Comparison of ENCODE assay signal across 9 cellular contexts in the genomic region with DNA sequence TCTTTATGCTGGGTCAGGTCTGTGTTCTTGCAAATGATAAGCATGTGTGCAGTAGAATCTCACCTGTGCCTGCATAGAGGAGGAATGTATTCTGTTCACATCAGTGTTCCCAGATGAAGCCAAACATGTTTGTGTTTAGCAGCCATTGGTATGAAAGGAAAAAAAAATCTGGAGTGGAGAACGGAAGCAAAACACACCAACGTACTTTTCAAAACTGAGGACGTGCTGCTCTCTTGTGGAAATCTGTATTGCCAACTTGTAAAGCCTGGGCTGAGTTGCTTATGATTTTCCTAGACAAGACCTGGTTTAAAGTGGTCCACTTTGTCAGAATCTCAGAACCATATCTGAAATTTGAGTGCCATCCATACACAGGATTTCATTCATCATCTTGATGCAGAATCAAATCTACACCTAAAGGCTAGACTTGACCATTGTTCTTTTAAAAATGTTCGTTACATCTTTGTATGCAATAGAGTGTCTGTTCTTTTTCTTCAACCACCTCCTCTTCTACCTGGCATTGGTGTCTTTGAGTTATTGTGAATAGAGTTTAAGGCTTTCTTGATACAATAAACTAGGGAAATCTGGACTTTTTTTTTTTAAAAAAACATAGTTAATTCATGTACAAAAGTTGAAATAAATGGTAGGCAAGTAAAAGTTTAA.
A peak's percentile ranks its signal among the peaks of the same experiment; 100 is the strongest.
DNase-seq lines count a peak whose midpoint lies in the region; ATAC-seq, FAIRE-seq and TF ChIP-seq lines count a peak whose summit lies in the region.
"Had no signal": no experiment of that assay in that cellular context is flagged by ENCODE, and none has a peak within 500 bp of the region (broad histone marks: within the 10 kb centered on the region; RNA-seq: fewer than 3 reads in every experiment).

No MANE protein-coding gene starts in this region.

- no peak for FAIRE-seq in HepG2 (lab: Jason Lieb, UNC)

- H3K27me3 ChIP-seq in adipocyte (replicated peaks; ENCODE audit: control insufficient read depth, insufficient read depth, low read length) (no peaks in the 10 kb centered on the region), HepG2 (ENCODE audit: control insufficient read depth in 1 of 2, insufficient read depth in 2 of 2, low read length in 2 of 2) (no peaks in the 10 kb centered on the region; a peak in 1 of 5 replicates)

- ATAC-seq in HepG2 = no peak
- no peak for ATAC-seq in GM21390 (IDR thresholded peaks at IDR 0.05; ENCODE audit: unreplicated experiment)
- no peak for ATAC-seq in HG02938 (IDR thresholded peaks at IDR 0.05; ENCODE audit: unreplicated experiment)

- H2AFZ ChIP-seq in HepG2 (ENCODE audit: low read length) = no peak overlapping the region

- H3K4me1 ChIP-seq in adipocyte (ENCODE audit: control insufficient read depth, insufficient read depth, low read length) (peaks cover 11% of the 10 kb centered on the region), HepG2 (ENCODE audit: insufficient read depth, low read length) (0 out of 2 replicates have a peak, but pooled peaks cover 7% of the 10 kb centered on the region)

- TF ChIP-seq RAD21 in HepG2 (CRISPR knock-in tag; IDR thresholded peaks at IDR 0.05) = no peak

- CTCF ChIA-PET in HepG2 (lab: Yijun Ruan, JAX; ENCODE audit: low intra/inter-chr PET ratio, low total read pairs) = no interaction called here

- DNase-seq in GM13977 (ENCODE audit: low spot score) (no peak), NCI-H1694 treated with DMSO at 0.1 percent for 48 hours (lab: John Stamatoyannopoulos, UW) (peak; percentile 91), adipocyte (ENCODE audit: low read depth) (peak; percentile 33), HepG2 (ENCODE audit: low spot score) (no peak)
- DNase-seq in activated CD4-positive, CD25-positive, alpha-beta regulatory T cell (lab: John Stamatoyannopoulos, UW) = no peak
- no peak for DNase-seq in activated naive CD4-positive, alpha-beta T cell treated with Interleukin-2 at 50 U/mL for 16 hours

- no peak overlapping the region for H3K4me2 ChIP-seq in HepG2 (ENCODE audit: low read depth, low read length)

- H3K36me3 ChIP-seq in adipocyte (ENCODE audit: control insufficient read depth, insufficient read depth, low read length, severe bottlenecking) (no peaks in the 10 kb centered on the region), HepG2 (replicated peaks in 1 of 2; ENCODE audit: control insufficient read depth in 1 of 2, insufficient read depth in 2 of 2, low read length in 2 of 2) (no peaks in the 10 kb centered on the region)

- 4% methylated on average over 4 of the region's 4 CpGs for WGBS in HepG2 (ENCODE audit: low lambda C conversion rate)

- H3K9ac ChIP-seq in adipocyte (ENCODE audit: low read length) (no peak overlapping the region), HepG2 (ENCODE audit: insufficient read depth, low read depth, low read length) (no peak overlapping the region)

- no peak overlapping the region for H3K27ac ChIP-seq in HepG2 (ENCODE audit: extremely low read length, insufficient read depth, low read length)

- TF ChIP-seq POLR2A in HepG2 (IDR thresholded peaks at IDR 0.05; ENCODE audit: insufficient read depth in 1 of 2, low read depth in 2 of 2, low read length in 2 of 2) = no peak

- H3K9me3 ChIP-seq in adipocyte (ENCODE audit: control insufficient read depth, low read length) (no peaks in the 10 kb centered on the region), HepG2 (ENCODE audit: low read length) (no peaks in the 10 kb centered on the region)

- in situ Hi-C loops in GM13977 (cut with MboI; ENCODE audit: low pct_unique_long_range_greater_than_20kb, low sequenced_read_pairs, unreplicated experiment) = no loop called here
- in situ Hi-C loops in HepG2 (cut with HindIII; ENCODE audit: extremely low pct_ligation_motif_present, low pct_unique_long_range_greater_than_20kb) = no loop called here

- no peaks in the 10 kb centered on the region for H4K20me1 ChIP-seq in HepG2 (ENCODE audit: insufficient read depth, low read length)

- TF ChIP-seq CTCF in GM13977 (IDR thresholded peaks at IDR 0.05; ENCODE audit: extremely low read depth, insufficient read depth, missing control alignments) (peak; percentile 49), HepG2 (CRISPR knock-in tag; IDR thresholded peaks at IDR 0.05) (peak; percentile 55)

- no peak overlapping the region for H3K4me3 ChIP-seq in adipocyte (ENCODE audit: low read length)
- H3K4me3 ChIP-seq in HepG2 (replicated peaks in 1 of 3; ENCODE audit: insufficient read depth in 1 of 3, low read depth in 2 of 3, low read length in 3 of 3) = no peak overlapping the region
- H3K4me3 ChIP-seq: lung had no signal

- POLR2A ChIA-PET in HepG2 (lab: Yijun Ruan, JAX) = no interaction called here

- no peak for TF ChIP-seq EP300 in HepG2 (IDR thresholded peaks at IDR 0.05; ENCODE audit: low read depth in 2 of 2, low read length in 2 of 2)
- TF ChIP-seq EP300 in HepG2 (CRISPR knock-in tag; IDR thresholded peaks at IDR 0.05; ENCODE audit: borderline replicate concordance) = no peak

- no TSS peak for BruUV-seq in HepG2 (replicated peaks; lab: Mats Ljungman, UMichigan)

- intact Hi-C loops in HepG2 (cut with micrococcal nuclease; ENCODE audit: unreplicated experiment) = loop anchor here (5.0 kb wide), 2 partner anchors 454 to 704 kb away; no protein-coding TSS in a partner anchor

- no peaks in the 10 kb centered on the region for H3K79me2 ChIP-seq in HepG2 (ENCODE audit: insufficient read depth, low read length)

TF ChIP-seq in HepG2, 621 proteins besides CTCF, POLR2A, EP300 and RAD21:
- peak; percentile 56 for TF ChIP-seq STAG1 (CRISPR knock-in tag; IDR thresholded peaks at IDR 0.05)
- TF ChIP-seq IKZF1 (IDR thresholded peaks at IDR 0.05) = no peak

Comparison
In these comparisons a context has a peak if more than half of its experiments do, and no peak if none do; other contexts are left out.
1. DNase-seq: peak in NCI-H1694 treated with DMSO at 0.1 percent for 48 hours (single experiment) and adipocyte (single experiment); none in GM13977 (single experiment), HepG2 (single experiment), activated CD4-positive, CD25-positive, alpha-beta regulatory T cell (0 of 4) and activated naive CD4-positive, alpha-beta T cell treated with Interleukin-2 at 50 U/mL for 16 hours (single experiment).